ENCODE assay signal across 18 cellular contexts in the genomic region with DNA sequence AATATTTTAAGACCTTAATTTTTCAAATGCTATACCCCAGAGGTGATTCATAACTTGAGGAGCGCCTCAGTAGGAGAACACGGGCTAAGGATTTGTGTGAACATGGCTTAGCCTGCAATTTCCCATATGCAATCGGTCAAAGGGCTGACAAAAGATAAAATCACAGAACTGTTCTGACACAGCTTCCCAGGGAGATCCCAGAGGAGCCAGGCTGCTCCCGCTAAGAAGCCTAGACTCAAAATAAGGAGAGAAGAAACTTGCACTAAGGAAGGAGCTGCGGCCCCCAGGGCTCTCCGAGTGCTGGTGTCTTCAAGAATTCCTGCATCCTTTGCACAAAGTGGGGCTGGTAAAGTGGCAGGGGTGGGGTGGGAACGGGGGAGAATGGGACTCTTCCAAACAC.
"Had no signal": no experiment of that assay in that cellular context is flagged by ENCODE, and none has a peak within 500 bp of the region (broad histone marks: within the 10 kb centered on the region; RNA-seq: fewer than 3 reads in every experiment).

No MANE protein-coding gene starts in this region.

- H3K4me3 Mint-ChIP-seq: naive thymus-derived CD4-positive, alpha-beta T cell had no signal

- H3K9ac ChIP-seq: parathyroid adenoma had no signal

- H3K27me3 ChIP-seq: dorsolateral prefrontal cortex, heart left ventricle, sigmoid colon, stomach, transverse colon had no signal

- H3K9me3 ChIP-seq: sigmoid colon, thoracic aorta, transverse colon had no signal

- FAIRE-seq: frontal cortex, islet of Langerhans had no signal

- H3K4me1 ChIP-seq: parathyroid adenoma, sigmoid colon, stomach, transverse colon had no signal

- ATAC-seq: heart left ventricle; naive thymus-derived CD4-positive, alpha-beta T cell had no signal

- H3K4me3 ChIP-seq: coronary artery, dorsolateral prefrontal cortex, heart left ventricle, sigmoid colon, skin epidermis, stomach, thoracic aorta, transverse colon had no signal

- H3K79me2 ChIP-seq: parathyroid adenoma had no signal

- H2AFZ ChIP-seq: parathyroid adenoma had no signal

- H3K27ac Mint-ChIP-seq: naive thymus-derived CD4-positive, alpha-beta T cell had no signal

- DNase-seq: caudate nucleus; effector CD8-positive, alpha-beta T cell; heart left ventricle; hippocampal formation; naive thymus-derived CD4-positive, alpha-beta T cell; sigmoid colon; stimulated activated CD4-positive, alpha-beta T cell treated with anti-CD3 and anti-CD28 coated beads, Interleukin-12 subunit alpha, Interleukin-12 subunit beta, amount 100 ng/mL, for 4 hours; stimulated activated naive CD4-positive, alpha-beta T cell; stomach; substantia nigra; transverse colon had no signal

- H3K27ac ChIP-seq: coronary artery, dorsolateral prefrontal cortex, heart left ventricle, parathyroid adenoma, sigmoid colon, skin epidermis, stomach, thoracic aorta, transverse colon had no signal

- H3K36me3 ChIP-seq: heart left ventricle, sigmoid colon, stomach, thoracic aorta, transverse colon had no signal
